In the genomic region with DNA sequence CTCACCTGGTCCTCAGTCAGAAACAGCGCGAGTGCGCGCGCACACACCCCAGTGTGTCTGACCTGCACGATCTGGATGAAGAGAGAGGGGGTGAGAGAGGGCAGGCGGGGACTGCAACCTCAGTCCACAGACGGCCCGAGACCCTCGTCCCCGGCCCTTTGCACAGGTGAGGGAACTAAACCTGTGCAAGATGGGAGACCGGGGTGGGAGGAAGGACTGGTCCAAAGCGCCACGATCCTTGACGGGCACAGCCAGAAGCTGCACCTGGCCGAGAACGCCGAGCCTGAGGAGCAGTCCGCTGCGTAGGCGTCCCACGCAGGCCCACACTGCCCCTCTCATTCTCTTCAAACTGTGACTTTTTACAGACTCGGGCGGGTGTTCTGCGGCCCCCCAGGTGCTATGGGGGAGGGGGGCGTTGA, we compare ENCODE assay signal across 9 cellular contexts. TPM values are rescaled to one million over a fixed set of nuclear protein-coding genes. Genes with fewer than 3 reads are reported as not detected.
DNase-seq lines count a peak whose midpoint lies in the region; ATAC-seq, FAIRE-seq and TF ChIP-seq lines count a peak whose summit lies in the region.
"Had no signal": no experiment of that assay in that cellular context is flagged by ENCODE, and none has a peak within 500 bp of the region (broad histone marks: within the 10 kb centered on the region; RNA-seq: fewer than 3 reads in every experiment).

No MANE protein-coding gene starts in this region.

- peaks cover 32% of the 10 kb centered on the region for H3K4me1 Mint-ChIP-seq in activated naive CD4-positive, alpha-beta T cell treated with anti-CD3 and anti-CD28 coated beads for 36 hours (ENCODE audit: low read depth)

- peak overlapping the region; percentile 90 for H3K4me3 Mint-ChIP-seq in activated naive CD4-positive, alpha-beta T cell treated with anti-CD3 and anti-CD28 coated beads for 36 hours

- WGBS in right lobe of liver (ENCODE audit: insufficient coverage, low coverage, low lambda C conversion rate, missing lambda C conversion rate), result 42% methylated on average over 21 of the region's 26 CpGs
- WGBS in upper lobe of left lung, 2 donors, result 39 to 43% methylated on average over 14 to 26 of the region's 26 CpGs

- H3K9me3 ChIP-seq in right lobe of liver (no peaks in the 10 kb centered on the region), upper lobe of left lung (no peaks in the 10 kb centered on the region)

- no peaks in the 10 kb centered on the region for H3K36me3 ChIP-seq in right lobe of liver
- no peaks in the 10 kb centered on the region for H3K36me3 ChIP-seq in upper lobe of left lung

- H3K27ac Mint-ChIP-seq in activated naive CD4-positive, alpha-beta T cell treated with anti-CD3 and anti-CD28 coated beads for 36 hours, result no peak overlapping the region
- H3K27ac Mint-ChIP-seq in activated naive CD4-positive, alpha-beta T cell treated with anti-CD3 and anti-CD28 coated beads, Interleukin-2, amount 50 U/mL, for 72 hours, result peak overlapping the region in 1 of 2 donors; percentile 92

- CTCF ChIA-PET in activated naive CD4-positive, alpha-beta T cell treated with anti-CD3 and anti-CD28 coated beads for 36 hours (lab: Charles Lee), result interaction anchor here (3.5 kb wide), 1 partner anchor 11 kb away, joined by 27 read pairs; no protein-coding TSS in a partner anchor

- no peaks in the 10 kb centered on the region for H3K27me3 ChIP-seq in right lobe of liver
- H3K27me3 ChIP-seq in upper lobe of left lung, result no peaks in the 10 kb centered on the region

- H3K4me3 ChIP-seq in astrocyte of the cerebellum (ENCODE audit: low read depth, low read length) (peak overlapping the region; percentile 77), right lobe of liver (peak overlapping the region; percentile 55 to 71 (median 62)), upper lobe of left lung (peak overlapping the region; percentile 40 to 78 (median 68))

- TF ChIP-seq POLR2A in right lobe of liver (IDR thresholded peaks at IDR 0.05), result no peak
- TF ChIP-seq POLR2A in upper lobe of left lung (IDR thresholded peaks at IDR 0.05), result no peak

- peaks cover 0 to 15% (median 5%) of the 10 kb centered on the region in 4 donors for H3K4me1 ChIP-seq in right lobe of liver
- peaks cover 24 to 42% (median 32%) of the 10 kb centered on the region in 4 donors for H3K4me1 ChIP-seq in upper lobe of left lung

- no peak for ATAC-seq in activated naive CD4-positive, alpha-beta T cell treated with anti-CD3 and anti-CD28 coated beads, Interleukin-2, amount 50 U/mL, for 72 hours
- peak; percentile 3 to 27 (median 8) for ATAC-seq in right lobe of liver
- ATAC-seq in upper lobe of left lung (ENCODE audit: low FRiP score in 2 of 2), result peak in 1 of 2 donors; percentile 1

- in situ Hi-C loops in astrocyte of the cerebellum (cut with HindIII; ENCODE audit: low sequenced_read_pairs), result loop anchor here (10.0 kb wide), 1 partner anchor 170 kb away; no protein-coding TSS in a partner anchor

- H3K9me3 Mint-ChIP-seq in activated naive CD4-positive, alpha-beta T cell treated with anti-CD3 and anti-CD28 coated beads for 36 hours, result no peaks in the 10 kb centered on the region
- no peaks in the 10 kb centered on the region for H3K9me3 Mint-ChIP-seq in activated naive CD4-positive, alpha-beta T cell treated with anti-CD3 and anti-CD28 coated beads, Interleukin-2, amount 50 U/mL, for 72 hours

- peaks cover 15% of the 10 kb centered on the region for H3K36me3 Mint-ChIP-seq in activated naive CD4-positive, alpha-beta T cell treated with anti-CD3 and anti-CD28 coated beads for 36 hours (ENCODE audit: low read depth)
- peaks cover 12 to 19% of the 10 kb centered on the region in 2 donors for H3K36me3 Mint-ChIP-seq in activated naive CD4-positive, alpha-beta T cell treated with anti-CD3 and anti-CD28 coated beads, Interleukin-2, amount 50 U/mL, for 72 hours

- H3K27me3 Mint-ChIP-seq in activated naive CD4-positive, alpha-beta T cell treated with anti-CD3 and anti-CD28 coated beads for 36 hours (ENCODE audit: low read depth), result no peaks in the 10 kb centered on the region

- no peak for FAIRE-seq in frontal cortex (lab: Jason Lieb, UNC)
- FAIRE-seq: TTC549 had no signal

- TF ChIP-seq EP300 in upper lobe of left lung (IDR thresholded peaks at IDR 0.05), result no peak

- intact Hi-C loops in activated naive CD4-positive, alpha-beta T cell treated with anti-CD3 and anti-CD28 coated beads for 36 hours (cut with micrococcal nuclease), result no loop called here
- intact Hi-C loops in right lobe of liver (cut with DNase I), result no loop called here

- TF ChIP-seq CTCF in astrocyte of the cerebellum (IDR thresholded peaks at IDR 0.05; ENCODE audit: low read depth, low read length, missing control alignments) (no peak), right lobe of liver (IDR thresholded peaks at IDR 0.05) (no peak), upper lobe of left lung (IDR thresholded peaks at IDR 0.05) (peak in 1 of 6 experiments; percentile 7)

- H3K27ac ChIP-seq in right lobe of liver (no peak overlapping the region), upper lobe of left lung (peak overlapping the region in 3 of 4 donors; percentile 5 to 71 (median 68))

- no peak for DNase-seq in activated naive CD4-positive, alpha-beta T cell treated with anti-CD3 and anti-CD28 coated beads for 36 hours
- no peak for DNase-seq in activated naive CD4-positive, alpha-beta T cell treated with anti-CD3 and anti-CD28 coated beads, Interleukin-2, amount 50 U/mL, for 72 hours (ENCODE audit: low spot score in 2 of 2)
- no peak for DNase-seq in astrocyte of the cerebellum (ENCODE audit: low read depth)
- DNase-seq in right lobe of liver, result peak in 1 of 3 donors; percentile 34
- DNase-seq in upper lobe of left lung, result peak; percentile 40 to 73
- DNase-seq in activated CD4-positive, alpha-beta T cell treated with anti-CD3 and anti-CD28 coated beads, Interleukin-2, amount 50 U/mL, for 1 hour, result no peak
- DNase-seq in frontal cortex (ENCODE audit: low spot score in 2 of 2), result no peak
- no peak for DNase-seq in activated CD4-positive, alpha-beta T cell treated with anti-CD3 and anti-CD28 coated beads, Interleukin-2, amount 50 U/mL, for 48 hours

RNA-seq across cellular contexts. Expression of a gene that starts 0.5 kb away (rescaled TPM):
- total RNA-seq in activated naive CD4-positive, alpha-beta T cell treated with anti-CD3 and anti-CD28 coated beads for 36 hours, result 1 to 10 TPM; 4.8 to 5.9 TPM
- 1 to 10 TPM; 4.6 to 7.2 TPM for total RNA-seq in activated naive CD4-positive, alpha-beta T cell treated with anti-CD3 and anti-CD28 coated beads, Interleukin-2, amount 50 U/mL, for 72 hours
- total RNA-seq in right lobe of liver (under 1 TPM; 0.27 to 0.87 (median 0.41) TPM), upper lobe of left lung (1 to 10 TPM in 5 of 6 donors, under 1 TPM in 1; 0.55 to 6.3 (median 1.9) TPM), frontal cortex (3.3 TPM)

RNA-seq across cellular contexts. Expression of a gene that starts 3.9 kb away (rescaled TPM):
- not detected for total RNA-seq in activated naive CD4-positive, alpha-beta T cell treated with anti-CD3 and anti-CD28 coated beads for 36 hours
- total RNA-seq in activated naive CD4-positive, alpha-beta T cell treated with anti-CD3 and anti-CD28 coated beads, Interleukin-2, amount 50 U/mL, for 72 hours, result under 1 TPM in 1 of 2 donors, not detected in 1; 0.16 TPM
- total RNA-seq in right lobe of liver, result not detected
- 10 to 100 TPM in 1 of 6 donors, 1 to 10 TPM in 4, under 1 TPM in 1; 0.11 to 11.4 (median 4.5) TPM for total RNA-seq in upper lobe of left lung
- total RNA-seq in frontal cortex, result not detected

RNA-seq across cellular contexts. Expression of a gene that starts 4.6 kb away (rescaled TPM):
- total RNA-seq in activated naive CD4-positive, alpha-beta T cell treated with anti-CD3 and anti-CD28 coated beads for 36 hours, result 10 to 100 TPM; 13.1 to 14.8 TPM
- 10 to 100 TPM; 20.8 to 24.9 TPM for total RNA-seq in activated naive CD4-positive, alpha-beta T cell treated with anti-CD3 and anti-CD28 coated beads, Interleukin-2, amount 50 U/mL, for 72 hours
- total RNA-seq in right lobe of liver, result 1 to 10 TPM in 2 of 6 experiments, under 1 TPM in 4; 0.56 to 1.3 (median 0.68) TPM
- 1 to 10 TPM in 5 of 6 donors, under 1 TPM in 1; 0.98 to 4.2 (median 3.2) TPM for total RNA-seq in upper lobe of left lung
- 34.2 TPM for total RNA-seq in frontal cortex

RNA-seq across cellular contexts. Expression of a gene that starts 17.2 kb away (rescaled TPM):
- total RNA-seq in activated naive CD4-positive, alpha-beta T cell treated with anti-CD3 and anti-CD28 coated beads for 36 hours, result 1 to 10 TPM; 5.1 to 6.4 TPM
- 10 to 100 TPM in 1 of 2 donors, 1 to 10 TPM in 1; 7.0 to 10.7 TPM for total RNA-seq in activated naive CD4-positive, alpha-beta T cell treated with anti-CD3 and anti-CD28 coated beads, Interleukin-2, amount 50 U/mL, for 72 hours
- 1 to 10 TPM; 3.4 to 7.2 (median 5.9) TPM for total RNA-seq in right lobe of liver
- total RNA-seq in upper lobe of left lung, result 10 to 100 TPM; 14.9 to 62.9 (median 21.1) TPM
- total RNA-seq in frontal cortex, result 12.2 TPM

RNA-seq across cellular contexts. Expression of a gene that starts 17.3 kb away (rescaled TPM):
- 100 to 1,000 TPM; 382 to 391 TPM for total RNA-seq in activated naive CD4-positive, alpha-beta T cell treated with anti-CD3 and anti-CD28 coated beads for 36 hours
- total RNA-seq in activated naive CD4-positive, alpha-beta T cell treated with anti-CD3 and anti-CD28 coated beads, Interleukin-2, amount 50 U/mL, for 72 hours, result 100 to 1,000 TPM; 273 to 295 TPM
- total RNA-seq in right lobe of liver (100 to 1,000 TPM in 2 of 6 experiments, 10 to 100 TPM in 4; 67.5 to 130 (median 71.9) TPM), upper lobe of left lung (100 to 1,000 TPM in 4 of 6 donors, 10 to 100 TPM in 2; 62.9 to 173 (median 109) TPM), frontal cortex (98.6 TPM)

Comparison
In these comparisons a context has a peak if more than half of its experiments do, and no peak if none do; other contexts are left out.
1. DNase-seq: peak in upper lobe of left lung (2 of 2); none in activated naive CD4-positive, alpha-beta T cell treated with anti-CD3 and anti-CD28 coated beads for 36 hours (single experiment), activated naive CD4-positive, alpha-beta T cell treated with anti-CD3 and anti-CD28 coated beads, Interleukin-2, amount 50 U/mL, for 72 hours (0 of 2), astrocyte of the cerebellum (single experiment), activated CD4-positive, alpha-beta T cell treated with anti-CD3 and anti-CD28 coated beads, Interleukin-2, amount 50 U/mL, for 1 hour (single experiment), frontal cortex (0 of 2) and activated CD4-positive, alpha-beta T cell treated with anti-CD3 and anti-CD28 coated beads, Interleukin-2, amount 50 U/mL, for 48 hours (0 of 2).
2. ATAC-seq: peak in right lobe of liver (4 of 4); none in activated naive CD4-positive, alpha-beta T cell treated with anti-CD3 and anti-CD28 coated beads, Interleukin-2, amount 50 U/mL, for 72 hours (0 of 2).
3. H3K27ac ChIP-seq: peak in upper lobe of left lung (3 of 4); none in right lobe of liver (0 of 3).
4. Peak in every context shown above with its lines, with median percentiles within 50 percentile points of each other: H3K4me3 ChIP-seq.